8 cellular contexts compared by ENCODE assay signal in the genomic region with DNA sequence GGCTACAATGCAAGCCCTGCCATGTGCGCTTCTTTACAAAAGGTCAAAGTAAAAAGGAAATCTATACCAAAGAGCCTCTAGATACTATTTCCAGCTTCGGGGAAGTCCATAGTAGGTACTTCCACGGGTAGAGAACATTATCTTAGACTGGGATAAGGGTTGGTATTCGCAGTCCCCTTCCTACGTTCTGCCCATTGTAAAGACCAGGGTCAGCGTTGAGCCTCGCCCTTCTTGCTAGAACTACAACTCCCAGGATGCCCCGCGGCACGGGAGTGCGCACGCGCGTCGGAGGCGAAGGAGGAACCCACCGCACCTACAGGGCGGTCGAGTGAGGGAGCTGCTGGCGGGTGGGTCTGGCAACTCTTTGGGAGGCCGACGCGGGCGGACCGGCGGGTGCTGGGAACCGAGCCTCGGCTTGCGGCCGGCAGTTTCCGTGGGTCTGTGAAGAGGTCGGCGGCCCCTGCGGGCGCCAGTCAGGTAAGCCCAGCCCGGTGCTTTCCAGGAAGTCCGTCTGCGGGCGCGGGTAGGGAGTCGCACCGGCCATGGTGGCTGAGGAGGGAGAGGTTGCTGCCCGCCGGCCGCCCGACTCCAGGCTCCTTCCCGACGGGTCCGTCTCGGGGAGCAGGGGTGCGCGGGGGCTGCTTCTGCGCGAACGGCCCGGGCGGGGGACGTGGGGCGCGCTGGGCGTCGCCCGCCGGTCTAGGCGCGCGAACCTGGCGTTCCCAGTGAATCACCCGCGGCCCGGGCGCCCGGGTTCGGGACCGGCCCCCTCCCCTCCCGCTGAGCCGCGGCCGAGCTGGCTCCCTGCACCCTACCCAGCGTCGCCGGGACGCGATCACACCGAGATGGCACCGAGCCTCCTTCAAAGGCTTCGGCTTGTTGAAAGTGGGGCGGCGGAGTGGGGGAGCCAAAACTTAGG. TPM values are rescaled to one million over a fixed set of nuclear protein-coding genes. Genes with fewer than 3 reads are reported as not detected.
DNase-seq lines count a peak whose midpoint lies in the region; ATAC-seq and TF ChIP-seq lines count a peak whose summit lies in the region.

TSS of gene TMOD3 (plus strand) at position 294 of the 919 bp plus-strand sequence. CDS start 33,232 bp downstream, outside the sequence.

- H3K36me3 ChIP-seq in CD8-positive, alpha-beta T cell (ENCODE audit: insufficient read depth, low read length) = no peaks in the 10 kb centered on the region
- H3K36me3 ChIP-seq in endocrine pancreas (ENCODE audit: control insufficient read depth, insufficient read depth, low read length) (no peaks in the 10 kb centered on the region), mesenchymal stem cell (ENCODE audit: control insufficient read depth in 1 of 2, insufficient read depth in 2 of 2, low read depth in 1 of 2, low read length in 2 of 2) (no peaks in the 10 kb centered on the region)

- peak within 1 kb of the TSS in 1 of 2 experiments; percentile 83 for H3K23ac ChIP-seq in mesenchymal stem cell (ENCODE audit: low read length in 2 of 2)

- H3K9me3 ChIP-seq in CD8-positive, alpha-beta T cell (ENCODE audit: low read length) = no peaks in the 10 kb centered on the region
- H3K9me3 ChIP-seq in endocrine pancreas (ENCODE audit: control insufficient read depth, low read length) (no peaks in the 10 kb centered on the region), mesenchymal stem cell (ENCODE audit: control insufficient read depth, low read length) (no peaks in the 10 kb centered on the region)

- POLR2A ChIA-PET in CD8-positive, alpha-beta T cell (lab: Charles Lee) = interaction anchor here (1.1 to 1.4 kb wide), 2 partner anchors 9 to 16 kb away, joined by 4 read pairs; no protein-coding TSS in a partner anchor

- H3K4me2 ChIP-seq in mesenchymal stem cell (ENCODE audit: low read length, poor library complexity, severe bottlenecking) = peak within 1 kb of the TSS; percentile 59

- DNase-seq in CD8-positive, alpha-beta T cell = peak; percentile 74 to 94 (median 87)
- DNase-seq in HK-2 (ENCODE audit: unreplicated experiment) (peak; percentile 89), NOMO-1 (lab: John Stamatoyannopoulos, UW; ENCODE audit: unreplicated experiment in 2 of 2) (peak; percentile 77 to 78), mesenchymal stem cell (peak; percentile 92)
- peak; percentile 93 for DNase-seq in activated CD8-positive, alpha-beta memory T cell treated with anti-CD3 and anti-CD28 coated beads, Interleukin-2, amount 10 ng/mL, durations not matched to agents 7 days and 5 days
- DNase-seq in stimulated activated CD8-positive, alpha-beta memory T cell treated with anti-CD3 and anti-CD28 coated beads, Interleukin-12 subunit alpha, Interleukin-12 subunit beta, amount 100 ng/mL, for 24 hours (ENCODE audit: extremely low read depth) = peak; percentile 73

- peak within 1 kb of the TSS; percentile 51 to 98 for H3K4ac ChIP-seq in mesenchymal stem cell (ENCODE audit: low read depth in 1 of 2, low read length in 2 of 2)

- peak within 1 kb of the TSS; percentile 98 for H3K18ac ChIP-seq in mesenchymal stem cell (ENCODE audit: low read depth in 1 of 2, low read length in 2 of 2)

- peak within 1 kb of the TSS; percentile 95 for H3K27ac Mint-ChIP-seq in CD8-positive, alpha-beta T cell
- H3K27ac Mint-ChIP-seq in activated CD8-positive, alpha-beta memory T cell treated with anti-CD3 and anti-CD28 coated beads, Interleukin-2, amount 10 ng/mL, durations not matched to agents 7 days and 5 days = peak within 1 kb of the TSS; percentile 92

- H2AFZ ChIP-seq in mesenchymal stem cell (ENCODE audit: low read depth, low read length) = peak within 1 kb of the TSS; percentile 39

- H2BK15ac ChIP-seq in mesenchymal stem cell (ENCODE audit: low read depth, poor library complexity, severe bottlenecking) = peak within 1 kb of the TSS; percentile 80

- no peaks in the 10 kb centered on the region for H3K9me3 Mint-ChIP-seq in CD8-positive, alpha-beta T cell
- no peaks in the 10 kb centered on the region for H3K9me3 Mint-ChIP-seq in activated CD8-positive, alpha-beta memory T cell treated with anti-CD3 and anti-CD28 coated beads, Interleukin-2, amount 10 ng/mL, durations not matched to agents 7 days and 5 days (ENCODE audit: low read depth)

- peak within 1 kb of the TSS; percentile 95 for H4K8ac ChIP-seq in mesenchymal stem cell (ENCODE audit: low read length)

- H3K27ac ChIP-seq in CD8-positive, alpha-beta T cell (ENCODE audit: low read depth, low read length) = peak within 1 kb of the TSS; percentile 66
- H3K27ac ChIP-seq in mesenchymal stem cell (ENCODE audit: low read length, poor library complexity, severe bottlenecking) = peak within 1 kb of the TSS; percentile 67

- ATAC-seq in CD8-positive, alpha-beta T cell = peak; percentile 83
- peak; percentile 88 for ATAC-seq in GM19455 (IDR thresholded peaks at IDR 0.05; ENCODE audit: unreplicated experiment)
- ATAC-seq in activated CD8-positive, alpha-beta memory T cell treated with anti-CD3 and anti-CD28 coated beads, Interleukin-2, amount 10 ng/mL, durations not matched to agents 7 days and 5 days = peak; percentile 90

- H3K79me1 ChIP-seq in mesenchymal stem cell (replicated peaks; ENCODE audit: low read length, poor library complexity, severe bottlenecking) = no peaks in the 10 kb centered on the region

- TF ChIP-seq CTCF in CD8-positive, alpha-beta T cell (IDR thresholded peaks at IDR 0.05) = no peak

- intact Hi-C loops in CD8-positive, alpha-beta T cell (cut with DNase I, micrococcal nuclease) = loop anchor here (1.0 to 10.0 kb wide), 9 partner anchors 9 to 922 kb away; partner anchors contain the start of genes LYSMD2 (in 2 of the 2), AP4E1 (in 1 of the 2) and TMOD2 (in 1 of the 2)

- peaks cover 38% of the 10 kb centered on the region for H3K4me1 ChIP-seq in CD8-positive, alpha-beta T cell (ENCODE audit: insufficient read depth, low read length)
- H3K4me1 ChIP-seq in endocrine pancreas (ENCODE audit: control insufficient read depth, insufficient read depth, low read length) = peaks cover 9% of the 10 kb centered on the region
- peaks cover 5% of the 10 kb centered on the region for H3K4me1 ChIP-seq in mesenchymal stem cell (ENCODE audit: control insufficient read depth, insufficient read depth, low read depth, low read length)

- H3K27me3 ChIP-seq in CD8-positive, alpha-beta T cell (ENCODE audit: insufficient read depth, low read length) = no peaks in the 10 kb centered on the region
- H3K27me3 ChIP-seq in endocrine pancreas (ENCODE audit: control insufficient read depth, insufficient read depth, low read length) (no peaks in the 10 kb centered on the region), mesenchymal stem cell (ENCODE audit: control insufficient read depth in 1 of 2, insufficient read depth in 1 of 2, low read length in 2 of 2) (no peaks in the 10 kb centered on the region)

- peak within 1 kb of the TSS; percentile 83 for H4K91ac ChIP-seq in mesenchymal stem cell (ENCODE audit: low read length)

- H2BK12ac ChIP-seq in mesenchymal stem cell (ENCODE audit: low read length in 2 of 2) = peak within 1 kb of the TSS; percentile 63 to 77

- peak within 1 kb of the TSS; percentile 99 for H3K4me3 Mint-ChIP-seq in CD8-positive, alpha-beta T cell
- peak within 1 kb of the TSS; percentile 93 for H3K4me3 Mint-ChIP-seq in activated CD8-positive, alpha-beta memory T cell treated with anti-CD3 and anti-CD28 coated beads, Interleukin-2, amount 10 ng/mL, durations not matched to agents 7 days and 5 days

- H3K36me3 Mint-ChIP-seq in CD8-positive, alpha-beta T cell = peaks cover 10% of the 10 kb centered on the region
- H3K36me3 Mint-ChIP-seq in activated CD8-positive, alpha-beta memory T cell treated with anti-CD3 and anti-CD28 coated beads, Interleukin-2, amount 10 ng/mL, durations not matched to agents 7 days and 5 days = peaks cover 11% of the 10 kb centered on the region

- peak within 1 kb of the TSS; percentile 2 to 97 for H3K14ac ChIP-seq in mesenchymal stem cell (ENCODE audit: low read length in 2 of 2)

- peak within 1 kb of the TSS; percentile 64 for H3K4me3 ChIP-seq in CD8-positive, alpha-beta T cell (ENCODE audit: low read depth, low read length)
- H3K4me3 ChIP-seq in endocrine pancreas (ENCODE audit: control insufficient read depth, insufficient read depth, low read length) (peak within 1 kb of the TSS; percentile 80), mesenchymal stem cell (ENCODE audit: insufficient read depth in 1 of 2, low read depth in 1 of 2, low read length in 2 of 2) (peak within 1 kb of the TSS; percentile 97 to 99)

- H2BK120ac ChIP-seq in mesenchymal stem cell (ENCODE audit: low read depth, low read length) = peak within 1 kb of the TSS; percentile 61

- peak within 1 kb of the TSS; percentile 69 for H2AK5ac ChIP-seq in mesenchymal stem cell (ENCODE audit: low read length, severe bottlenecking)

- WGBS in mesenchymal stem cell = 2% methylated on average over 68 of the region's 89 CpGs

- H3K27me3 Mint-ChIP-seq in CD8-positive, alpha-beta T cell (ENCODE audit: low read depth) = no peaks in the 10 kb centered on the region
- no peaks in the 10 kb centered on the region for H3K27me3 Mint-ChIP-seq in activated CD8-positive, alpha-beta memory T cell treated with anti-CD3 and anti-CD28 coated beads, Interleukin-2, amount 10 ng/mL, durations not matched to agents 7 days and 5 days

- peaks cover 42% of the 10 kb centered on the region for H3K4me1 Mint-ChIP-seq in CD8-positive, alpha-beta T cell (ENCODE audit: low read depth)
- peaks cover 37% of the 10 kb centered on the region for H3K4me1 Mint-ChIP-seq in activated CD8-positive, alpha-beta memory T cell treated with anti-CD3 and anti-CD28 coated beads, Interleukin-2, amount 10 ng/mL, durations not matched to agents 7 days and 5 days

- H3K9ac ChIP-seq in endocrine pancreas (ENCODE audit: control insufficient read depth, insufficient read depth, low read length) = peak within 1 kb of the TSS; percentile 16
- H3K9ac ChIP-seq in mesenchymal stem cell (ENCODE audit: low read length) = peak within 1 kb of the TSS; percentile 95

- peak within 1 kb of the TSS; percentile 89 for H2BK5ac ChIP-seq in mesenchymal stem cell (ENCODE audit: low read depth, low read length, poor library complexity, severe bottlenecking)

- CTCF ChIA-PET in CD8-positive, alpha-beta T cell (lab: Charles Lee) = interaction anchor here (1.0 to 1.5 kb wide), 4 partner anchors 51 to 249 kb away, joined by 3 to 5 read pairs (median 4); no protein-coding TSS in a partner anchor
- CTCF ChIA-PET in activated CD8-positive, alpha-beta memory T cell treated with anti-CD3 and anti-CD28 coated beads, Interleukin-2, amount 10 ng/mL, durations not matched to agents 7 days and 5 days (lab: Charles Lee) = interaction anchor here (0.7 to 1.2 kb wide), 2 partner anchors 16 to 53 kb away, joined by 3 to 4 read pairs; no protein-coding TSS in a partner anchor

RNA-seq across cellular contexts. Expression of gene TMOD3, which starts in this region (rescaled TPM):
- total RNA-seq in CD8-positive, alpha-beta T cell = 10 to 100 TPM; 32.7 to 32.9 TPM
- 10 to 100 TPM; 59.2 to 61.3 TPM for total RNA-seq in activated CD8-positive, alpha-beta memory T cell treated with anti-CD3 and anti-CD28 coated beads, Interleukin-2, amount 10 ng/mL, durations not matched to agents 7 days and 5 days
- polyA plus RNA-seq in mesenchymal stem cell (2013, experiment 1 of 2) = 23.3 TPM
- 24.1 TPM for polyA plus RNA-seq in mesenchymal stem cell (2013, experiment 2 of 2)

Comparison
In these comparisons a context has a peak if more than half of its experiments do, and no peak if none do; other contexts are left out.
1. Peak in every context shown above with its lines: DNase-seq, ATAC-seq, H3K4me3 ChIP-seq and H3K27ac ChIP-seq.